ENCODE assay signal across 23 cellular contexts in the genomic region with DNA sequence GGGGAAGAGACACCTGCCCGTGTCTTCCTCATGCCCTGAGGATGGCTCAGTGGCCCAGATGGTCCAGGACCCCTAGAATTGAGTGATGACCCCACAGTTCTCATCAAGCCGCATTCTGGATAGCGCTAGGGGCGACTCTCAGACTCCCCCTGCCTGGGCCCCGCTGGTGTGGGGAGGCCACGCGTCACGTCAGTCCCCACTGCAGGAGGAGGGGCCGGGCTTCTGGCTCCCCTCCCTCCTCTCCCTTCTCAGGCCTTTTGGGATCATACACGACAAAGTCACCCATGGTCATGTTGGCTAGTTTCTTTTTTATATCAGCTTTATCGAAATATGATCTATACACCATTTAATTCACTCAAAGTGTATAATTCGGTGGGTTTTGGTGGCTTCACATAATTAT.
"Had no signal": no experiment of that assay in that cellular context is flagged by ENCODE, and none has a peak within 500 bp of the region (broad histone marks: within the 10 kb centered on the region; RNA-seq: fewer than 3 reads in every experiment).

No MANE protein-coding gene starts in this region.

- H3K36me3 Mint-ChIP-seq: mesothelial cell of epicardium had no signal

- H3K9me3 Mint-ChIP-seq: activated naive CD8-positive, alpha-beta T cell treated with anti-CD3 and anti-CD28 coated beads, Interleukin-2, amount 10 ng/mL, durations not matched to agents 7 days and 5 days; activated T-cell treated with anti-CD3 and anti-CD28 coated beads, Interleukin-2, amount 50 U/mL, for 4 hours; activated T-helper 2 cell treated with anti-CD3 and anti-CD28 coated beads, Interferon-gamma antibody, Interleukin-2, Interleukin-4, amounts not matched to agents 10 μg/mL and 5 μg/mL and 100 μg/mL, durations not matched to agents 14 hours and 24 hours and 36 hours; mesothelial cell of epicardium; naive thymus-derived CD4-positive, alpha-beta T cell had no signal

- H3K27me3 Mint-ChIP-seq: activated naive CD8-positive, alpha-beta T cell treated with anti-CD3 and anti-CD28 coated beads, Interleukin-2, amount 10 ng/mL, durations not matched to agents 7 days and 5 days; naive thymus-derived CD4-positive, alpha-beta T cell had no signal

- DNase-seq: activated CD4-positive, alpha-beta T cell treated with anti-CD3 and anti-CD28 coated beads for 4 hours; activated CD4-positive, alpha-beta T cell treated with anti-CD3 and anti-CD28 coated beads, Interleukin-2, amount 50 U/mL, for 4 hours; activated CD8-positive, alpha-beta memory T cell treated with anti-CD3 and anti-CD28 coated beads, Interleukin-2, amount 50 U/mL, for 4 hours; activated naive CD4-positive, alpha-beta T cell; activated naive CD8-positive, alpha-beta T cell treated with anti-CD3 and anti-CD28 coated beads, Interleukin-2, amount 10 ng/mL, durations not matched to agents 7 days and 5 days; activated T-cell treated with anti-CD3 and anti-CD28 coated beads, Interleukin-2, amount 50 U/mL, for 4 hours; amniotic stem cell; brain microvascular endothelial cell; foreskin fibroblast; head of caudate nucleus; hippocampal formation; left cardiac atrium; mammary epithelial cell; naive thymus-derived CD4-positive, alpha-beta T cell; stimulated activated CD4-positive, alpha-beta T cell treated with anti-CD3 and anti-CD28 coated beads, Interleukin-15, amount 100 ng/mL, for 24 hours; stimulated activated CD4-positive, alpha-beta T cell treated with anti-CD3 and anti-CD28 coated beads, Interleukin-2, amount 100 ng/mL, for 24 hours; stimulated activated naive CD8-positive, alpha-beta T cell treated with anti-CD3 and anti-CD28 coated beads, Interleukin-15, Interleukin-2, amounts not matched to agents 100 U/mL and 50 U/mL, for 24 hours; substantia nigra; T-helper 1 cell; upper lobe of right lung had no signal

- H3K4me3 Mint-ChIP-seq: activated naive CD8-positive, alpha-beta T cell treated with anti-CD3 and anti-CD28 coated beads, Interleukin-2, amount 10 ng/mL, durations not matched to agents 7 days and 5 days; activated T-cell treated with anti-CD3 and anti-CD28 coated beads, Interleukin-2, amount 50 U/mL, for 4 hours; mesothelial cell of epicardium; naive thymus-derived CD4-positive, alpha-beta T cell had no signal

- H3K27ac Mint-ChIP-seq: activated naive CD8-positive, alpha-beta T cell treated with anti-CD3 and anti-CD28 coated beads, Interleukin-2, amount 10 ng/mL, durations not matched to agents 7 days and 5 days; activated T-helper 2 cell treated with anti-CD3 and anti-CD28 coated beads, Interferon-gamma antibody, Interleukin-2, Interleukin-4, amounts not matched to agents 10 μg/mL and 5 μg/mL and 100 μg/mL, durations not matched to agents 14 hours and 24 hours and 36 hours; mesothelial cell of epicardium had no signal

- ATAC-seq: activated T-cell treated with anti-CD3 and anti-CD28 coated beads, Interleukin-2, amount 50 U/mL, for 4 hours; esophagus mucosa; naive thymus-derived CD4-positive, alpha-beta T cell; stimulated activated naive CD8-positive, alpha-beta T cell treated with anti-CD3 and anti-CD28 coated beads, Interleukin-15, Interleukin-2, amounts not matched to agents 100 U/mL and 50 U/mL, for 24 hours; upper lobe of right lung had no signal
